7 cellular contexts compared by ENCODE assay signal in genomic region chr5:31194458-31194808, GRCh38. TPM values are rescaled to one million over a fixed set of nuclear protein-coding genes. Genes with fewer than 3 reads are reported as not detected.
DNase-seq lines count a peak whose midpoint lies in the region; ATAC-seq and TF ChIP-seq lines count a peak whose summit lies in the region.

No MANE protein-coding gene starts in this region.

- H3K27me3 ChIP-seq in duodenal mucosa (ENCODE audit: control insufficient read depth in 1 of 2, insufficient read depth in 2 of 2, low read length in 2 of 2) (peaks cover 9 to 47% of the 10 kb centered on the region in 2 donors), lower lobe of right lung (ENCODE audit: low read depth) (peaks cover 31% of the 10 kb centered on the region), tibial artery (no peaks in the 10 kb centered on the region), adrenal gland (peaks cover 28% of the 10 kb centered on the region)

- H3K27ac ChIP-seq in duodenal mucosa (ENCODE audit: low read depth, low read length) = no peak overlapping the region
- H3K27ac ChIP-seq in lower lobe of right lung = peak overlapping the region; percentile 44
- peak overlapping the region; percentile 82 to 86 for H3K27ac ChIP-seq in tibial artery
- no peak overlapping the region for H3K27ac ChIP-seq in adrenal gland

- H3K4me3 ChIP-seq in duodenal mucosa (ENCODE audit: low read depth in 1 of 2, low read length in 2 of 2) (peak overlapping the region; percentile 61 to 68), lower lobe of right lung (peak overlapping the region; percentile 49), tibial artery (peak overlapping the region; percentile 72 to 79), adrenal gland (peak overlapping the region in 1 of 4 donors; percentile 43)

- H3K4me1 ChIP-seq in duodenal mucosa (ENCODE audit: control insufficient read depth in 1 of 2, insufficient read depth in 2 of 2, low read length in 2 of 2) (peaks cover 6 to 10% of the 10 kb centered on the region in 2 donors), lower lobe of right lung (peaks cover 12% of the 10 kb centered on the region), tibial artery (peaks cover 0 to 43% (median 11%) of the 10 kb centered on the region in 4 donors), adrenal gland (replicated peaks in 1 of 2) (peaks cover 5 to 10% of the 10 kb centered on the region in 2 donors)

- intact Hi-C loops in lower lobe of right lung (cut with DNase I) = no loop called here
- intact Hi-C loops in tibial artery (cut with DNase I; ENCODE audit: low total_unique reads) = loop anchor here (5.0 kb wide), 1 partner anchor 33 kb away; no protein-coding TSS in a partner anchor
- intact Hi-C loops in adrenal gland (cut with DNase I) = no loop called here

- H3K36me3 ChIP-seq in duodenal mucosa (ENCODE audit: control insufficient read depth in 1 of 2, insufficient read depth in 2 of 2, low read length in 2 of 2) (no peaks in the 10 kb centered on the region), lower lobe of right lung (no peaks in the 10 kb centered on the region), tibial artery (no peaks in the 10 kb centered on the region), adrenal gland (replicated peaks in 1 of 2) (no peaks in the 10 kb centered on the region)

- no peak for ATAC-seq in lower lobe of right lung

- no peak for TF ChIP-seq CTCF in lower lobe of right lung (IDR thresholded peaks at IDR 0.05)
- TF ChIP-seq CTCF in tibial artery (IDR thresholded peaks at IDR 0.05) = no peak
- no peak for TF ChIP-seq CTCF in adrenal gland (IDR thresholded peaks at IDR 0.05)

- peak; percentile 11 for DNase-seq in NCI-H82 treated with DMSO at 0.1 percent for 48 hours (lab: John Stamatoyannopoulos, UW; ENCODE audit: unreplicated experiment)
- no peak for DNase-seq in lower lobe of right lung
- DNase-seq in tibial artery = no peak
- no peak for DNase-seq in adrenal gland
- DNase-seq in A172 (ENCODE audit: low spot score) = no peak
- DNase-seq in NCI-H2171 (lab: John Stamatoyannopoulos, UW) = no peak

- WGBS in adrenal gland, 4 donors = 3 to 8% (median 4%) methylated on average over 15 of the region's 15 CpGs

- H3K9ac ChIP-seq in duodenal mucosa (ENCODE audit: low read depth in 1 of 2, low read length in 2 of 2) = no peak overlapping the region

- H3K9me3 ChIP-seq in duodenal mucosa (ENCODE audit: control insufficient read depth in 1 of 2, low read length in 2 of 2) (no peaks in the 10 kb centered on the region), lower lobe of right lung (no peaks in the 10 kb centered on the region), tibial artery (no peaks in the 10 kb centered on the region), adrenal gland (replicated peaks in 1 of 3) (no peaks in the 10 kb centered on the region)

- TF ChIP-seq POLR2A in adrenal gland (IDR thresholded peaks at IDR 0.05) = no peak

RNA-seq across cellular contexts. Expression of gene CDH6, which starts 0.9 kb away (rescaled TPM):
- 7.2 TPM for total RNA-seq in lower lobe of right lung
- 1 to 10 TPM in 2 of 8 donors, under 1 TPM in 6; 0.17 to 2.5 (median 0.41) TPM for total RNA-seq in adrenal gland
- under 1 TPM; 0.40 to 0.81 (median 0.74) TPM for polyA plus RNA-seq in adrenal gland
- total RNA-seq in A172 (2014; rRNA removed; shearing (Covaris generic)) = not detected in 2 replicates

Comparison
In these comparisons a context has a peak if more than half of its experiments do, and no peak if none do; other contexts are left out.
1. H3K27ac ChIP-seq: peak in lower lobe of right lung (single experiment) and tibial artery (2 of 2); none in duodenal mucosa (single experiment) and adrenal gland (0 of 5).